In genomic region chr3:133943639-133944131, GRCh38 we compare ENCODE assay signal across 10 cellular contexts. TPM values are rescaled to one million over a fixed set of nuclear protein-coding genes. Genes with fewer than 3 reads are reported as not detected.
DNase-seq lines count a peak whose midpoint lies in the region; ATAC-seq and TF ChIP-seq lines count a peak whose summit lies in the region.
"Had no signal": no experiment of that assay in that cellular context is flagged by ENCODE, and none has a peak within 500 bp of the region (broad histone marks: within the 10 kb centered on the region; RNA-seq: fewer than 3 reads in every experiment).

No MANE protein-coding gene starts in this region.

- DNase-seq in AG09319 (ENCODE audit: extremely low read depth, low read depth) (peak; percentile 34), M059J (ENCODE audit: low read depth) (peak; percentile 98), brain microvascular endothelial cell (peak; percentile 87), lung (ENCODE audit: low spot score) (no peak), NCI-H2227 treated with DMSO at 0.1 percent for 48 hours (lab: John Stamatoyannopoulos, UW) (no peak)
- no peak for DNase-seq in activated CD4-positive, alpha-beta T cell treated with anti-CD3 and anti-CD28 coated beads, Interleukin-2, amount 10 ng/mL, durations not matched to agents 24 days and 14 days
- DNase-seq: effector CD8-positive, alpha-beta T cell had no signal

- intact Hi-C loops in activated CD4-positive, alpha-beta T cell treated with anti-CD3 and anti-CD28 coated beads, Interleukin-2, amount 10 ng/mL, durations not matched to agents 24 days and 14 days (cut with micrococcal nuclease): no loop called here

- WGBS in lung, 2 donors: 35 to 40% methylated on average over 5 of the region's 5 CpGs

- H3K36me3 ChIP-seq in brain microvascular endothelial cell (replicated peaks) (no peaks in the 10 kb centered on the region), lung (ENCODE audit: control insufficient read depth in 2 of 2, insufficient read depth in 2 of 2, low read length in 2 of 2) (peaks cover 0 to 4% of the 10 kb centered on the region in 2 donors)

- no peak overlapping the region for H3K27ac Mint-ChIP-seq in activated CD4-positive, alpha-beta T cell treated with anti-CD3 and anti-CD28 coated beads, Interleukin-2, amount 10 ng/mL, durations not matched to agents 24 days and 14 days
- H3K27ac Mint-ChIP-seq: T-helper 1 cell treated with Interleukin-12 subunit alpha and Interleukin-12 subunit beta and Interleukin-4 antibody, amounts not matched to agents 30 μg/mL and 1 μg/mL, for 36 hours had no signal

- no peaks in the 10 kb centered on the region for H3K36me3 Mint-ChIP-seq in activated CD4-positive, alpha-beta T cell treated with anti-CD3 and anti-CD28 coated beads, Interleukin-2, amount 10 ng/mL, durations not matched to agents 24 days and 14 days (ENCODE audit: low read depth)

- ATAC-seq in lung (ENCODE audit: insufficient read depth, low FRiP score) (peak; percentile 45), GM18517 (IDR thresholded peaks at IDR 0.05; ENCODE audit: unreplicated experiment) (no peak), HG03039 (IDR thresholded peaks at IDR 0.05; ENCODE audit: unreplicated experiment) (no peak)

- H3K27me3 ChIP-seq in brain microvascular endothelial cell (replicated peaks): peaks cover 7% of the 10 kb centered on the region
- no peaks in the 10 kb centered on the region for H3K27me3 ChIP-seq in lung (ENCODE audit: control insufficient read depth, insufficient read depth)

- in situ Hi-C loops in brain microvascular endothelial cell (cut with HindIII; ENCODE audit: low pct_ligation_motif_present, low sequenced_read_pairs): no loop called here

- peaks cover 5% of the 10 kb centered on the region for H3K27me3 Mint-ChIP-seq in activated CD4-positive, alpha-beta T cell treated with anti-CD3 and anti-CD28 coated beads, Interleukin-2, amount 10 ng/mL, durations not matched to agents 24 days and 14 days

- H3K4me3 Mint-ChIP-seq in activated CD4-positive, alpha-beta T cell treated with anti-CD3 and anti-CD28 coated beads, Interleukin-2, amount 10 ng/mL, durations not matched to agents 24 days and 14 days: no peak overlapping the region
- H3K4me3 Mint-ChIP-seq: T-helper 1 cell treated with Interleukin-12 subunit alpha and Interleukin-12 subunit beta and Interleukin-4 antibody, amounts not matched to agents 30 μg/mL and 1 μg/mL, for 36 hours had no signal

- H3K27ac ChIP-seq in brain microvascular endothelial cell: no peak overlapping the region
- peak overlapping the region; percentile 67 to 82 for H3K27ac ChIP-seq in lung (ENCODE audit: low read depth in 1 of 2, low read length in 1 of 2)

- H3K4me1 Mint-ChIP-seq in activated CD4-positive, alpha-beta T cell treated with anti-CD3 and anti-CD28 coated beads, Interleukin-2, amount 10 ng/mL, durations not matched to agents 24 days and 14 days: peaks cover 10% of the 10 kb centered on the region

- H3K9me3 Mint-ChIP-seq in activated CD4-positive, alpha-beta T cell treated with anti-CD3 and anti-CD28 coated beads, Interleukin-2, amount 10 ng/mL, durations not matched to agents 24 days and 14 days: no peaks in the 10 kb centered on the region
- H3K9me3 Mint-ChIP-seq: T-helper 1 cell treated with Interleukin-12 subunit alpha and Interleukin-12 subunit beta and Interleukin-4 antibody, amounts not matched to agents 30 μg/mL and 1 μg/mL, for 36 hours had no signal

- TF ChIP-seq CTCF in AG09319 (IDR thresholded peaks at IDR 0.05; ENCODE audit: low read depth, low read length) (no peak), brain microvascular endothelial cell (IDR thresholded peaks at IDR 0.05; ENCODE audit: low read depth, low read length, missing control alignments) (no peak), lung (IDR thresholded peaks at IDR 0.05; ENCODE audit: control extremely low read depth, extremely low read depth) (no peak)

- H3K4me3 ChIP-seq in brain microvascular endothelial cell (ENCODE audit: low read depth, low read length): no peak overlapping the region
- no peak overlapping the region for H3K4me3 ChIP-seq in lung

- peaks cover 0 to 2% of the 10 kb centered on the region in 2 donors for H3K9me3 ChIP-seq in lung (ENCODE audit: control insufficient read depth in 2 of 2, insufficient read depth in 1 of 2, low read length in 1 of 2)

- H3K4me1 ChIP-seq in lung (ENCODE audit: control insufficient read depth in 2 of 2, insufficient read depth in 2 of 2, low read length in 2 of 2): peaks cover 0 to 27% of the 10 kb centered on the region in 2 donors

RNA-seq across cellular contexts. Expression of gene RAB6B, which starts 48.0 kb away (rescaled TPM):
- total RNA-seq in M059J (2014; rRNA removed; shearing (Covaris generic)): 0.25 and 0.62 TPM in 2 replicates
- 1 to 10 TPM; 3.3 to 5.1 TPM for total RNA-seq in lung
- 1 to 10 TPM; 1.8 to 3.0 TPM for polyA plus RNA-seq in lung
- 0.07 and 0.14 TPM in 2 replicates for total RNA-seq in activated CD4-positive, alpha-beta T cell treated with anti-CD3 and anti-CD28 coated beads, Interleukin-2, amount 10 ng/mL, durations not matched to agents 24 days and 14 days

Comparison
In these comparisons a context has a peak if more than half of its experiments do, and no peak if none do; other contexts are left out.
1. DNase-seq: peak in AG09319 (single experiment), M059J (single experiment) and brain microvascular endothelial cell (single experiment); none in lung (single experiment), activated CD4-positive, alpha-beta T cell treated with anti-CD3 and anti-CD28 coated beads, Interleukin-2, amount 10 ng/mL, durations not matched to agents 24 days and 14 days (single experiment) and NCI-H2227 treated with DMSO at 0.1 percent for 48 hours (single experiment).